In the genomic region with DNA sequence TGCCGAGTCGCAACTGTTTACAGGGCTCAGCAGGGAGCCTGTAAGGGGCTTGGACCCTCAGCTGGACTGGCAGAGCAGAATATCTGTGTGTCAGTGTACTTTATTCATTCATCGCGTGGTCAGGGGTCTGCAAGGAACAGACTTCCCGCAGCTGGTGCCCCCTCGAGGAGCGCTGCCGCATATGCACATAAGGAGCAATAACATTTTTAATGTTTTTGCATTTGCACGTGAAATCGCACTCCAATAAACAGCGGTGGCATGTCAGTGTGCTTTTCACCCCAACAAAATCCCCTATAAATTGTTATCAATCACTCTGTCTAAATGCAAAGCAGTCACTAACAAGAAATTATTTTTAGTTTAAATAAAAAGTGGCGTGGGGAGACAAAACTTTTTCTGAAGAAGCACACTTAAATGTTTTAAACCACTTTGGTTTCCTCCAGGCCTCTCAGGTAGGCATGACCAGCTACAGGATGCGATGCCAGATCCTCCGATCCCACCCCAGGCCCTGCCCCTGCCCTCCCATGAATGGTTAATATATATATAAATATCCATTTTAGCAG, we compare ENCODE assay signal across 8 cellular contexts. TPM values are rescaled to one million over a fixed set of nuclear protein-coding genes. Genes with fewer than 3 reads are reported as not detected.
DNase-seq lines count a peak whose midpoint lies in the region; ATAC-seq lines count a peak whose summit lies in the region.

No MANE protein-coding gene starts in this region.

- H3K9ac ChIP-seq in adipocyte (ENCODE audit: low read length): peak overlapping the region; percentile 68

- H3K4me3 ChIP-seq in adipocyte (ENCODE audit: low read length): peak overlapping the region; percentile 84
- peak overlapping the region; percentile 40 for H3K4me3 ChIP-seq in iPS-11a (ENCODE audit: low read depth, low read length)

- no peaks in the 10 kb centered on the region for H3K36me3 ChIP-seq in adipocyte (ENCODE audit: control insufficient read depth, insufficient read depth, low read length, severe bottlenecking)

- H3K4me1 ChIP-seq in adipocyte (ENCODE audit: control insufficient read depth, insufficient read depth, low read length): peaks cover 6% of the 10 kb centered on the region

- H3K9me3 ChIP-seq in adipocyte (ENCODE audit: control insufficient read depth, low read length): no peaks in the 10 kb centered on the region

- H3K27me3 ChIP-seq in adipocyte (replicated peaks; ENCODE audit: control insufficient read depth, insufficient read depth, low read length): no peaks in the 10 kb centered on the region

- ATAC-seq in GM21723 (IDR thresholded peaks at IDR 0.05; ENCODE audit: unreplicated experiment): peak; percentile 19
- ATAC-seq in HG03469 (IDR thresholded peaks at IDR 0.05; ENCODE audit: unreplicated experiment): no peak

- intact Hi-C loops in posterior vena cava (cut with DNase I): loop anchor here in 1 of 2 donors (10.0 kb wide), 1 partner anchor 63 kb away; a partner anchor contains a TSS

- DNase-seq in ELR (ENCODE audit: low read depth) (peak; percentile 54), NCI-H345 (lab: John Stamatoyannopoulos, UW) (peak; percentile 24), adipocyte (ENCODE audit: low read depth) (peak; percentile 70), smooth muscle cell of the brain vasculature (ENCODE audit: low read depth, low spot score) (peak; percentile 18), posterior vena cava (ENCODE audit: low spot score) (no peak)

RNA-seq across cellular contexts. Expression of a gene that starts 3.5 kb away (rescaled TPM):
- total RNA-seq in posterior vena cava: 1 to 10 TPM; 1.0 to 2.2 TPM
